In genomic region chr9:136626066-136626725, GRCh38 we compare ENCODE assay signal across 15 cellular contexts. TPM values are rescaled to one million over a fixed set of nuclear protein-coding genes. Genes with fewer than 3 reads are reported as not detected.
DNase-seq lines count a peak whose midpoint lies in the region; ATAC-seq, FAIRE-seq and TF ChIP-seq lines count a peak whose summit lies in the region.
"Had no signal": no experiment of that assay in that cellular context is flagged by ENCODE, and none has a peak within 500 bp of the region (broad histone marks: within the 10 kb centered on the region; RNA-seq: fewer than 3 reads in every experiment).

No MANE protein-coding gene starts in this region.

- H3K27ac ChIP-seq in K562 (ENCODE audit: extremely low read depth, low read depth, low read length) (no peak overlapping the region), hepatocyte (no peak overlapping the region), skeletal muscle tissue (ENCODE audit: low read depth, low read length) (peak overlapping the region; percentile 5)
- H3K27ac ChIP-seq: HL-60, psoas muscle had no signal

- H3K79me2 ChIP-seq in K562 (ENCODE audit: control insufficient read depth, insufficient read depth, low read length) (no peaks in the 10 kb centered on the region), hepatocyte (no peaks in the 10 kb centered on the region)

- POLR2A ChIA-PET in K562 (lab: Yijun Ruan, JAX): interaction anchor here (0.6 to 1.8 kb wide), 7 partner anchors 8 to 407 kb away, joined by 3 to 5 read pairs (median 4); no protein-coding TSS in a partner anchor

- H3K4me1 ChIP-seq in K562 (replicated peaks in 1 of 2; ENCODE audit: control insufficient read depth in 2 of 2, insufficient read depth in 2 of 2, low read length in 2 of 2) (peaks cover 0 to 87% of the 10 kb centered on the region in 2 experiments; a peak in 4 of 5 replicates), hepatocyte (ENCODE audit: insufficient read depth) (peaks cover 43% of the 10 kb centered on the region), skeletal muscle tissue (ENCODE audit: control insufficient read depth in 3 of 3, insufficient read depth in 3 of 3, low read length in 3 of 3) (peaks cover 25 to 37% (median 34%) of the 10 kb centered on the region in 3 donors)

- H2AFZ ChIP-seq in K562 (ENCODE audit: low read depth, low read length) (no peak overlapping the region), hepatocyte (no peak overlapping the region)
- H2AFZ ChIP-seq: GM23338 had no signal

- peak overlapping the region in 1 of 2 donors; percentile 53 for H3K4me3 Mint-ChIP-seq in CD14-positive monocyte
- H3K4me3 Mint-ChIP-seq: GM23338 had no signal

- peaks cover 31 to 42% (median 31%) of the 10 kb centered on the region in 3 donors for H3K27me3 Mint-ChIP-seq in CD14-positive monocyte (ENCODE audit: low read depth in 3 of 3)

- TF ChIP-seq RAD21 in K562 (CRISPR knock-in tag; conservative IDR thresholded peaks at IDR 0.05 in 1 of 2, IDR thresholded peaks at IDR 0.05 in 1 of 2): no peak

- CTCF ChIA-PET in K562 (lab: Yijun Ruan, JAX; ENCODE audit: low intra/inter-chr PET ratio): interaction anchor here (2.3 to 2.5 kb wide), 2 partner anchors 138 to 141 kb away, joined by 11 to 12 read pairs; no protein-coding TSS in a partner anchor

- in situ Hi-C loops in K562 (cut with MboI): loop anchor here (5.0 to 25.0 kb wide), 2 partner anchors 134 to 289 kb away; partner anchors contain the start of gene GPSM1

- TF ChIP-seq POLR2A in K562 (conservative IDR thresholded peaks at IDR 0.05): no peak

- TF ChIP-seq EP300 in K562 (IDR thresholded peaks at IDR 0.05; ENCODE audit: low read length): no peak

- H3K4me3 ChIP-seq in K562 (no peak overlapping the region), hepatocyte (no peak overlapping the region), skeletal muscle tissue (ENCODE audit: low read length in 3 of 3) (no peak overlapping the region)
- H3K4me3 ChIP-seq: GM23338, psoas muscle had no signal

- H3K9me3 ChIP-seq in K562 (replicated peaks; ENCODE audit: control insufficient read depth, insufficient read depth, low read depth, low read length) (peaks cover 4% of the 10 kb centered on the region), hepatocyte (ENCODE audit: low read depth) (no peaks in the 10 kb centered on the region), skeletal muscle tissue (ENCODE audit: control insufficient read depth in 3 of 3, low read length in 3 of 3) (no peaks in the 10 kb centered on the region)
- H3K9me3 ChIP-seq: psoas muscle had no signal

- ATAC-seq in K562: no peak

- 35% methylated on average over 16 of the region's 30 CpGs for WGBS in K562 (ENCODE audit: insufficient coverage, low coverage, missing lambda C conversion rate)
- WGBS in hepatocyte (ENCODE audit: low lambda C conversion rate, missing lambda C conversion rate): 66% methylated on average over 22 of the region's 30 CpGs

- intact Hi-C loops in CD14-positive monocyte (cut with micrococcal nuclease) (loop anchor here in 1 of 2 donors (5.0 kb wide), 1 partner anchor 94 kb away; no protein-coding TSS in a partner anchor), K562 (cut with micrococcal nuclease) (loop anchor here (10.0 kb wide), 1 partner anchor 81 kb away; the partner anchor contains the start of gene NOTCH1)

- no peaks in the 10 kb centered on the region for H3K9me2 ChIP-seq in hepatocyte (replicated peaks; ENCODE audit: insufficient read depth)

- FAIRE-seq in K562 (lab: Jason Lieb, UNC): no peak

- H4K20me1 ChIP-seq in K562 (replicated peaks; ENCODE audit: control insufficient read depth, insufficient read depth, low read length) (peaks cover 12% of the 10 kb centered on the region; the same call in 1 of the 2 replicates), hepatocyte (ENCODE audit: insufficient read depth, poor library complexity, severe bottlenecking) (no peaks in the 10 kb centered on the region)

- H3K27me3 ChIP-seq in K562 (ENCODE audit: control insufficient read depth in 2 of 2, insufficient read depth in 2 of 2, low read length in 2 of 2): peaks cover 0 to 12% of the 10 kb centered on the region in 2 experiments; a peak in 2 of 5 replicates
- H3K27me3 ChIP-seq in hepatocyte: no peaks in the 10 kb centered on the region
- H3K27me3 ChIP-seq in skeletal muscle tissue (ENCODE audit: control insufficient read depth in 3 of 3, insufficient read depth in 3 of 3, low read length in 3 of 3): peaks cover 0 to 8% (median 3%) of the 10 kb centered on the region in 3 donors

- H3K4me2 ChIP-seq in K562 (ENCODE audit: insufficient read depth, low read length) (no peak overlapping the region), hepatocyte (peak overlapping the region; percentile 56)
- H3K4me2 ChIP-seq: GM23338 had no signal

- BruUV-seq in K562 (replicated peaks; lab: Mats Ljungman, UMichigan): no TSS peak

- H3K36me3 ChIP-seq in K562 (ENCODE audit: control insufficient read depth, insufficient read depth, low read length) (no peaks in the 10 kb centered on the region), hepatocyte (replicated peaks; ENCODE audit: insufficient read depth, low read depth) (no peaks in the 10 kb centered on the region), skeletal muscle tissue (ENCODE audit: control insufficient read depth in 3 of 3, insufficient read depth in 3 of 3, low read length in 3 of 3) (no peaks in the 10 kb centered on the region)

- peak overlapping the region in 1 of 7 donors; percentile 73 for H3K27ac Mint-ChIP-seq in CD14-positive monocyte
- H3K27ac Mint-ChIP-seq: GM23338 had no signal

- no peaks in the 10 kb centered on the region for H3K9me1 ChIP-seq in K562 (ENCODE audit: control insufficient read depth, insufficient read depth, low read length)

- peaks cover 20% of the 10 kb centered on the region for H3K4me1 Mint-ChIP-seq in CD14-positive monocyte

- peaks cover 4 to 7% of the 10 kb centered on the region in 2 donors for H3K36me3 Mint-ChIP-seq in CD14-positive monocyte

- peaks cover 0 to 5% (median 0%) of the 10 kb centered on the region in 7 donors for H3K9me3 Mint-ChIP-seq in CD14-positive monocyte
- H3K9me3 Mint-ChIP-seq: GM23338 had no signal

- TF ChIP-seq CTCF in CD14-positive monocyte (IDR thresholded peaks at IDR 0.05) (no peak), K562 (IDR thresholded peaks at IDR 0.05 in 2 of 3, conservative IDR thresholded peaks at IDR 0.05 in 1 of 3; ENCODE audit: insufficient read depth in 2 of 3, low read depth in 1 of 3, low read length in 3 of 3) (no peak), hepatocyte (IDR thresholded peaks at IDR 0.05; ENCODE audit: poor library complexity) (no peak)

- H3K9ac ChIP-seq in K562 (ENCODE audit: insufficient read depth in 1 of 2, low read depth in 2 of 2, low read length in 2 of 2) (no peak overlapping the region), skeletal muscle tissue (ENCODE audit: low read depth in 1 of 3, low read length in 3 of 3) (peak overlapping the region in 1 of 3 donors; percentile 16)

- peak; percentile 44 for DNase-seq in CD14-positive monocyte (ENCODE audit: low spot score)
- DNase-seq in K562 (ENCODE audit: extremely low read depth in 1 of 4, low spot score in 3 of 4): no peak
- DNase-seq in hepatocyte (ENCODE audit: low spot score): no peak
- DNase-seq in EL: no peak
- no peak for DNase-seq in NCI-H526 treated with DMSO at 0.1 percent for 48 hours (lab: John Stamatoyannopoulos, UW)
- no peak for DNase-seq in activated T-cell treated with anti-CD3 and anti-CD28 coated beads, Interleukin-2, amount 50 U/mL, for 1 hour
- no peak for DNase-seq in activated gamma-delta T cell treated with Interleukin-2 at 50 U/mL for 16 hours
- DNase-seq: activated effector memory CD4-positive, alpha-beta T cell treated with Interleukin-2 at 50 U/mL for 16 hours; effector CD4-positive, alpha-beta T cell; KG1; psoas muscle; T-helper 1 cell had no signal

TF ChIP-seq in K562, 482 proteins besides CTCF, POLR2A, EP300 and RAD21:
- TF ChIP-seq THAP7 (CRISPR knock-in tag; IDR thresholded peaks at IDR 0.05): no peak
- 0 out of 2 replicates have a peak, but pooled peaks have one; percentile 21 for TF ChIP-seq MAX (CRISPR knock-in tag; IDR thresholded peaks at IDR 0.05)
- TF ChIP-seq POLR2G (IDR thresholded peaks at IDR 0.05; ENCODE audit: low read depth, low read length): peak; percentile 50

RNA-seq across cellular contexts. Expression of gene EGFL7, which starts 36.5 kb away (rescaled TPM):
- polyA plus RNA-seq in CD14-positive monocyte: 1 to 10 TPM; 2.2 to 2.8 TPM
- 149 and 838 TPM in 2 replicates for total RNA-seq in K562 (2011; cell fraction: chromatin; rRNA removed; ENCODE audit: low replicate concordance)
- 1,169 and 1,462 TPM in 2 replicates for total RNA-seq in K562 (2011; cell fraction: nucleolus; rRNA removed)
- 493 and 520 TPM in 2 replicates for total RNA-seq in K562 (2011; cell fraction: nucleoplasm; rRNA removed)
- total RNA-seq in K562 (2014; rRNA removed): 217 and 294 TPM in 2 replicates
- 6.6 and 10.2 TPM in 2 replicates for total RNA-seq in K562 (2014; rRNA removed; fragmentation: Illumina TruSeq; extraction: Trizol)
- total RNA-seq in K562 (2015; rRNA removed; fragmentation: Illumina TruSeq; extraction: Trizol): 55.3 and 55.5 TPM in 2 replicates
- 213 and 225 TPM in 2 replicates for total RNA-seq in K562 (2021)
- 220 and 305 TPM in 2 replicates for polyA plus RNA-seq in K562 (2011; rRNA removed)
- 390 and 1,175 TPM in 2 replicates for polyA plus RNA-seq in K562 (2011; cell fraction: cytosol; rRNA removed)
- 1,734 and 4,262 TPM in 2 replicates for polyA plus RNA-seq in K562 (2011; cell fraction: nucleus; rRNA removed)
- 148 and 194 TPM in 2 replicates for polyA plus RNA-seq in K562 (2012)
- 16.3 and 110 TPM in 2 replicates for polyA plus RNA-seq in K562 (2014; fragmentation: Illumina TruSeq; extraction: Trizol)
- 10 to 100 TPM in 1 of 2 experiments, 1 to 10 TPM in 1; 1.5 to 10.9 TPM for polyA plus RNA-seq in K562 (2014; fragmentation: Nextera tagmentation; extraction: Ambion mirVana)
- polyA plus RNA-seq in K562 (2014; rRNA removed): 286 and 294 TPM in 2 replicates
- polyA minus RNA-seq in K562 (2011; rRNA and poly(A)+ RNA removed): 33.5 and 52.0 TPM in 2 replicates
- polyA minus RNA-seq in K562 (2011; cell fraction: cytosol; rRNA and poly(A)+ RNA removed): 222 and 294 TPM in 2 replicates
- polyA minus RNA-seq in K562 (2011; cell fraction: nucleus; rRNA and poly(A)+ RNA removed): 630 and 998 TPM in 2 replicates
- total RNA-seq in hepatocyte: 50.0 and 52.9 TPM in 2 replicates
- polyA plus RNA-seq in hepatocyte: 82.5 and 82.6 TPM in 2 replicates
- total RNA-seq in skeletal muscle tissue: 51.7 TPM
